Comparison of ENCODE assay signal across 8 cellular contexts in genomic region chr6:137261393-137262154, GRCh38. TPM values are rescaled to one million over a fixed set of nuclear protein-coding genes. Genes with fewer than 3 reads are reported as not detected.
DNase-seq lines count a peak whose midpoint lies in the region; ATAC-seq, FAIRE-seq and TF ChIP-seq lines count a peak whose summit lies in the region.

No MANE protein-coding gene starts in this region.

- intact Hi-C loops in natural killer cell (cut with micrococcal nuclease): loop anchor here (5.0 to 10.0 kb wide), 2 partner anchors 169 to 713 kb away; no protein-coding TSS in a partner anchor

- H3K4me3 Mint-ChIP-seq in natural killer cell: peak overlapping the region; percentile 74

- H3K4me3 ChIP-seq in GM12865 (ENCODE audit: low read depth, low read length): no peak overlapping the region
- no peak overlapping the region for H3K4me3 ChIP-seq in bronchial epithelial cell (ENCODE audit: low read depth, low read length)

- H3K27ac Mint-ChIP-seq in natural killer cell: peak overlapping the region; percentile 77 to 92

- peaks cover 5% of the 10 kb centered on the region for H3K27me3 ChIP-seq in bronchial epithelial cell (ENCODE audit: control insufficient read depth, insufficient read depth, low read length)

- peaks cover 66 to 68% of the 10 kb centered on the region in 2 donors for H3K4me1 Mint-ChIP-seq in natural killer cell

- DNase-seq in GM12865 (ENCODE audit: low read depth) (peak; percentile 64), bronchial epithelial cell (ENCODE audit: low read depth) (peak; percentile 84), natural killer cell (no peak), NCI-H345 (lab: John Stamatoyannopoulos, UW) (no peak), HUDEP-2 (lab: John Stamatoyannopoulos, UW; ENCODE audit: unreplicated experiment in 76 of 76) (no peak), NCI-H1694 treated with DMSO at 0.1 percent for 48 hours (lab: John Stamatoyannopoulos, UW) (no peak)

- FAIRE-seq in bronchial epithelial cell (lab: Jason Lieb, UNC): no peak

- ATAC-seq in HG03354 (IDR thresholded peaks at IDR 0.05; ENCODE audit: poor library complexity, severe bottlenecking, unreplicated experiment) (peak; percentile 76), natural killer cell (peak in 2 of 3 donors; percentile 49 to 51), HG03039 (IDR thresholded peaks at IDR 0.05; ENCODE audit: unreplicated experiment) (no peak)

- peaks cover 0 to 9% of the 10 kb centered on the region in 2 donors for H3K9me3 Mint-ChIP-seq in natural killer cell

- no peaks in the 10 kb centered on the region for H3K27me3 Mint-ChIP-seq in natural killer cell (ENCODE audit: low read depth in 2 of 2)

- peaks cover 6% of the 10 kb centered on the region for H3K36me3 Mint-ChIP-seq in natural killer cell

- TF ChIP-seq CTCF in GM12865 (IDR thresholded peaks at IDR 0.05; ENCODE audit: insufficient read depth, low read depth, low read length, missing control alignments): no peak
- no peak for TF ChIP-seq CTCF in bronchial epithelial cell (IDR thresholded peaks at IDR 0.05; ENCODE audit: insufficient read depth, low read length, severe bottlenecking)
- no peak for TF ChIP-seq CTCF in natural killer cell (IDR thresholded peaks at IDR 0.05)

- H3K36me3 ChIP-seq in bronchial epithelial cell (ENCODE audit: control insufficient read depth, insufficient read depth, low read length): no peaks in the 10 kb centered on the region

RNA-seq across cellular contexts. Expression of gene IFNGR1, which starts 42.4 kb away (rescaled TPM):
- 83.5 and 94.6 TPM in 2 replicates for total RNA-seq in bronchial epithelial cell
- total RNA-seq in natural killer cell: 100 to 1,000 TPM in 2 of 3 donors, 10 to 100 TPM in 1; 77.5 to 128 (median 100) TPM

Comparison
In these comparisons a context has a peak if more than half of its experiments do, and no peak if none do; other contexts are left out.
1. DNase-seq: peak in GM12865 (single experiment) and bronchial epithelial cell (single experiment); none in natural killer cell (single experiment), NCI-H345 (single experiment), HUDEP-2 (0 of 76) and NCI-H1694 treated with DMSO at 0.1 percent for 48 hours (single experiment).